1 cellular context compared by ENCODE assay signal in the genomic region with DNA sequence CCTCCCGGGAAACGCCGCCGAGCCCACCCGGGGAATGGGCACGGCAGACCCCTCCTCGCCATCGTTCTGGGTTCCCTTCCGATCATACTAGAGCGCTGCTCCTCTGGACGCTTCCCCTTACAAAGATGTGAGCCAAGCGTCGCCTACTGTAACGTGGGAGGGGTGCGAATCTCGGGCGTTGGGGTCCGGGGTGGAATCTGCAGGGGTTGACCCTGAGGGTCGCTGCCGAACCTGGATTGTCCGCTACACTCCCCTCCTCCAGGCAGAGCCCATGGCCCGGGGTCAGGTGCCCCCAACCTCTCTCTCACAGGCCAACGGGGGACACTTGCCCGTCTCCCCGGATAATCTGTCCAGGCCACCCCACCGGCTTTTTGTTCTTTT.
TF ChIP-seq lines count a peak whose summit lies in the region.

No MANE protein-coding gene starts in this region.

TF ChIP-seq in GM12878, 131 proteins besides CTCF, POLR2A, EP300 and RAD21 (continued from another document):
- TF ChIP-seq, protein P1, sequence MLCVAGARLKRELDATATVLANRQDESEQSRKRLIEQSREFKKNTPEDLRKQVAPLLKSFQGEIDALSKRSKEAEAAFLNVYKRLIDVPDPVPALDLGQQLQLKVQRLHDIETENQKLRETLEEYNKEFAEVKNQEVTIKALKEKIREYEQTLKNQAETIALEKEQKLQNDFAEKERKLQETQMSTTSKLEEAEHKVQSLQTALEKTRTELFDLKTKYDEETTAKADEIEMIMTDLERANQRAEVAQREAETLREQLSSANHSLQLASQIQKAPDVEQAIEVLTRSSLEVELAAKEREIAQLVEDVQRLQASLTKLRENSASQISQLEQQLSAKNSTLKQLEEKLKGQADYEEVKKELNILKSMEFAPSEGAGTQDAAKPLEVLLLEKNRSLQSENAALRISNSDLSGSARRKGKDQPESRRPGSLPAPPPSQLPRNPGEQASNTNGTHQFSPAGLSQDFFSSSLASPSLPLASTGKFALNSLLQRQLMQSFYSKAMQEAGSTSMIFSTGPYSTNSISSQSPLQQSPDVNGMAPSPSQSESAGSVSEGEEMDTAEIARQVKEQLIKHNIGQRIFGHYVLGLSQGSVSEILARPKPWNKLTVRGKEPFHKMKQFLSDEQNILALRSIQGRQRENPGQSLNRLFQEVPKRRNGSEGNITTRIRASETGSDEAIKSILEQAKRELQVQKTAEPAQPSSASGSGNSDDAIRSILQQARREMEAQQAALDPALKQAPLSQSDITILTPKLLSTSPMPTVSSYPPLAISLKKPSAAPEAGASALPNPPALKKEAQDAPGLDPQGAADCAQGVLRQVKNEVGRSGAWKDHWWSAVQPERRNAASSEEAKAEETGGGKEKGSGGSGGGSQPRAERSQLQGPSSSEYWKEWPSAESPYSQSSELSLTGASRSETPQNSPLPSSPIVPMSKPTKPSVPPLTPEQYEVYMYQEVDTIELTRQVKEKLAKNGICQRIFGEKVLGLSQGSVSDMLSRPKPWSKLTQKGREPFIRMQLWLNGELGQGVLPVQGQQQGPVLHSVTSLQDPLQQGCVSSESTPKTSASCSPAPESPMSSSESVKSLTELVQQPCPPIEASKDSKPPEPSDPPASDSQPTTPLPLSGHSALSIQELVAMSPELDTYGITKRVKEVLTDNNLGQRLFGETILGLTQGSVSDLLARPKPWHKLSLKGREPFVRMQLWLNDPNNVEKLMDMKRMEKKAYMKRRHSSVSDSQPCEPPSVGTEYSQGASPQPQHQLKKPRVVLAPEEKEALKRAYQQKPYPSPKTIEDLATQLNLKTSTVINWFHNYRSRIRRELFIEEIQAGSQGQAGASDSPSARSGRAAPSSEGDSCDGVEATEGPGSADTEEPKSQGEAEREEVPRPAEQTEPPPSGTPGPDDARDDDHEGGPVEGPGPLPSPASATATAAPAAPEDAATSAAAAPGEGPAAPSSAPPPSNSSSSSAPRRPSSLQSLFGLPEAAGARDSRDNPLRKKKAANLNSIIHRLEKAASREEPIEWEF (IDR thresholded peaks at IDR 0.05; ENCODE audit: insufficient replicate concordance, low read depth, low read length), result no peak
- TF ChIP-seq, protein P2, sequence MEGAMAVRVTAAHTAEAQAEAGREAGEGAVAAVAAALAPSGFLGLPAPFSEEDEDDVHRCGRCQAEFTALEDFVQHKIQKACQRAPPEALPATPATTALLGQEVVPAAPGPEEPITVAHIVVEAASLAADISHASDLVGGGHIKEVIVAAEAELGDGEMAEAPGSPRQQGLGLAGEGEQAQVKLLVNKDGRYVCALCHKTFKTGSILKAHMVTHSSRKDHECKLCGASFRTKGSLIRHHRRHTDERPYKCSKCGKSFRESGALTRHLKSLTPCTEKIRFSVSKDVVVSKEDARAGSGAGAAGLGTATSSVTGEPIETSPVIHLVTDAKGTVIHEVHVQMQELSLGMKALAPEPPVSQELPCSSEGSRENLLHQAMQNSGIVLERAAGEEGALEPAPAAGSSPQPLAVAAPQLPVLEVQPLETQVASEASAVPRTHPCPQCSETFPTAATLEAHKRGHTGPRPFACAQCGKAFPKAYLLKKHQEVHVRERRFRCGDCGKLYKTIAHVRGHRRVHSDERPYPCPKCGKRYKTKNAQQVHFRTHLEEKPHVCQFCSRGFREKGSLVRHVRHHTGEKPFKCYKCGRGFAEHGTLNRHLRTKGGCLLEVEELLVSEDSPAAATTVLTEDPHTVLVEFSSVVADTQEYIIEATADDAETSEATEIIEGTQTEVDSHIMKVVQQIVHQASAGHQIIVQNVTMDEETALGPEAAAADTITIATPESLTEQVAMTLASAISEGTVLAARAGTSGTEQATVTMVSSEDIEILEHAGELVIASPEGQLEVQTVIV (IDR thresholded peaks at IDR 0.05; ENCODE audit: borderline replicate concordance, partially characterized antibody), result no peak
- TF ChIP-seq NFXL1 (IDR thresholded peaks at IDR 0.05; ENCODE audit: borderline replicate concordance) (no peak), SIX5 (IDR thresholded peaks at IDR 0.05; ENCODE audit: low read depth, low read length, severe bottlenecking) (no peak), BACH1 (IDR thresholded peaks at IDR 0.05; ENCODE audit: borderline replicate concordance) (no peak)
- TF ChIP-seq, protein P3, sequence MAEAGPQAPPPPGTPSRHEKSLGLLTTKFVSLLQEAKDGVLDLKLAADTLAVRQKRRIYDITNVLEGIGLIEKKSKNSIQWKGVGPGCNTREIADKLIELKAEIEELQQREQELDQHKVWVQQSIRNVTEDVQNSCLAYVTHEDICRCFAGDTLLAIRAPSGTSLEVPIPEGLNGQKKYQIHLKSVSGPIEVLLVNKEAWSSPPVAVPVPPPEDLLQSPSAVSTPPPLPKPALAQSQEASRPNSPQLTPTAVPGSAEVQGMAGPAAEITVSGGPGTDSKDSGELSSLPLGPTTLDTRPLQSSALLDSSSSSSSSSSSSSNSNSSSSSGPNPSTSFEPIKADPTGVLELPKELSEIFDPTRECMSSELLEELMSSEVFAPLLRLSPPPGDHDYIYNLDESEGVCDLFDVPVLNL (IDR thresholded peaks at IDR 0.05; ENCODE audit: low read depth, low read length), result no peak
